In genomic region chr10:71703577-71703976, GRCh38 we compare ENCODE assay signal across 22 cellular contexts. TPM values are rescaled to one million over a fixed set of nuclear protein-coding genes. Genes with fewer than 3 reads are reported as not detected.
A peak's percentile ranks its signal among the peaks of the same experiment; 100 is the strongest.
DNase-seq lines count a peak whose midpoint lies in the region; ATAC-seq, FAIRE-seq and TF ChIP-seq lines count a peak whose summit lies in the region.
"Had no signal": no experiment of that assay in that cellular context is flagged by ENCODE, and none has a peak within 500 bp of the region (broad histone marks: within the 10 kb centered on the region; RNA-seq: fewer than 3 reads in every experiment).

No MANE protein-coding gene starts in this region.

- no TSS peak for BruUV-seq in HepG2 (replicated peaks; lab: Mats Ljungman, UMichigan)
- BruUV-seq in HCT116 (replicated peaks; lab: Mats Ljungman, UMichigan): no TSS peak
- BruUV-seq in K562 (replicated peaks; lab: Mats Ljungman, UMichigan): no TSS peak

- WGBS in HepG2 (ENCODE audit: low lambda C conversion rate): 36% methylated on average over 9 of the region's 11 CpGs
- WGBS in right lobe of liver (ENCODE audit: insufficient coverage, low coverage, low lambda C conversion rate, missing lambda C conversion rate): 87% methylated on average over 4 of the region's 11 CpGs
- WGBS in K562 (ENCODE audit: insufficient coverage, low coverage, missing lambda C conversion rate): 33% methylated on average over 11 of the region's 11 CpGs

- H3K27me3 Mint-ChIP-seq in WTC11 (ENCODE audit: low read depth): no peaks in the 10 kb centered on the region; the same call in 1 of the 2 replicates
- H3K27me3 Mint-ChIP-seq: B cell had no signal

- H3K9me2 ChIP-seq in HCT116 (ENCODE audit: insufficient read depth): no peaks in the 10 kb centered on the region

- in situ Hi-C loops in HepG2 (cut with HindIII; ENCODE audit: extremely low pct_ligation_motif_present, low pct_unique_long_range_greater_than_20kb) (loop anchor here (5.0 kb wide), 1 partner anchor 396 kb away; no protein-coding TSS in a partner anchor), K562 (cut with MboI) (loop anchor here (5.0 to 10.0 kb wide), 2 partner anchors 319 to 391 kb away; no protein-coding TSS in a partner anchor)

- CTCF ChIA-PET in HepG2 (lab: Yijun Ruan, JAX; ENCODE audit: low intra/inter-chr PET ratio, low total read pairs) (no interaction called here), HCT116 (lab: Charles Lee) (no interaction called here), K562 (lab: Yijun Ruan, JAX; ENCODE audit: low intra/inter-chr PET ratio) (interaction anchor here (0.7 to 1.2 kb wide), 2 partner anchors 109 to 193 kb away, joined by 4 read pairs; no protein-coding TSS in a partner anchor), WTC11 (lab: Charles Lee) (no interaction called here)

- no peak overlapping the region for H3K4me3 ChIP-seq in HepG2 (replicated peaks in 1 of 3; ENCODE audit: insufficient read depth in 1 of 3, low read depth in 2 of 3, low read length in 3 of 3)
- no peak overlapping the region for H3K4me3 ChIP-seq in right lobe of liver
- H3K4me3 ChIP-seq in HCT116 (replicated peaks in 1 of 2; ENCODE audit: low read depth in 1 of 2, low read length in 2 of 2): no peak overlapping the region
- H3K4me3 ChIP-seq in K562: no peak overlapping the region
- H3K4me3 ChIP-seq in coronary artery: no peak overlapping the region
- H3K4me3 ChIP-seq: HAP-1 had no signal

- no peaks in the 10 kb centered on the region for H3K9me1 ChIP-seq in K562 (ENCODE audit: control insufficient read depth, insufficient read depth, low read length)

- TF ChIP-seq POLR2A in HepG2 (IDR thresholded peaks at IDR 0.05; ENCODE audit: insufficient read depth in 1 of 2, low read depth in 2 of 2, low read length in 2 of 2) (no peak), right lobe of liver (IDR thresholded peaks at IDR 0.05) (no peak), HCT116 (IDR thresholded peaks at IDR 0.05; ENCODE audit: borderline replicate concordance, extremely low read depth, insufficient read depth, insufficient read length) (no peak), K562 (conservative IDR thresholded peaks at IDR 0.05) (no peak)

- no peaks in the 10 kb centered on the region for H3K36me3 Mint-ChIP-seq in WTC11
- H3K36me3 Mint-ChIP-seq: CD8-positive, alpha-beta T cell had no signal

- no peak overlapping the region for H3K4me2 ChIP-seq in HepG2 (ENCODE audit: low read depth, low read length)
- H3K4me2 ChIP-seq in HCT116 (ENCODE audit: low read length): no peak overlapping the region
- no peak overlapping the region for H3K4me2 ChIP-seq in K562 (ENCODE audit: insufficient read depth, low read length)

- H4K20me1 ChIP-seq in HepG2 (ENCODE audit: insufficient read depth, low read length): no peaks in the 10 kb centered on the region
- no peaks in the 10 kb centered on the region for H4K20me1 ChIP-seq in HCT116 (ENCODE audit: insufficient read depth)
- no peaks in the 10 kb centered on the region for H4K20me1 ChIP-seq in K562 (replicated peaks; ENCODE audit: control insufficient read depth, insufficient read depth, low read length)

- POLR2A ChIA-PET in HepG2 (lab: Yijun Ruan, JAX): no interaction called here
- POLR2A ChIA-PET in HCT116 (lab: Charles Lee): no interaction called here
- POLR2A ChIA-PET in K562 (lab: Yijun Ruan, JAX): interaction anchor here (0.6 kb wide), 1 partner anchor 182 kb away, joined by 4 read pairs; no protein-coding TSS in a partner anchor
- POLR2A ChIA-PET in WTC11 (lab: Charles Lee): no interaction called here

- H3K9ac ChIP-seq in HepG2 (ENCODE audit: insufficient read depth, low read depth, low read length): no peak overlapping the region
- no peak overlapping the region for H3K9ac ChIP-seq in HCT116 (ENCODE audit: low read length)
- H3K9ac ChIP-seq in K562 (ENCODE audit: insufficient read depth in 1 of 2, low read depth in 2 of 2, low read length in 2 of 2): peak overlapping the region in 1 of 2 experiments; percentile 5; a peak in 1 of 4 replicates

- H3K4me1 ChIP-seq in HepG2 (ENCODE audit: insufficient read depth, low read length): no peaks in the 10 kb centered on the region
- peaks cover 0 to 3% (median 0%) of the 10 kb centered on the region in 4 donors for H3K4me1 ChIP-seq in right lobe of liver
- H3K4me1 ChIP-seq in HCT116 (ENCODE audit: control insufficient read depth in 1 of 2, insufficient read depth in 2 of 2, low read length in 2 of 2): 0 out of 4 replicates have a peak, but pooled peaks cover 0 to 2% of the 10 kb centered on the region in 2 experiments
- H3K4me1 ChIP-seq in K562 (replicated peaks in 1 of 2; ENCODE audit: control insufficient read depth in 2 of 2, insufficient read depth in 2 of 2, low read length in 2 of 2): peaks cover 4 to 46% of the 10 kb centered on the region in 2 experiments; a peak in 4 of 5 replicates
- H3K4me1 ChIP-seq: HAP-1 had no signal

- FAIRE-seq in HepG2 (lab: Jason Lieb, UNC) (no peak), K562 (lab: Jason Lieb, UNC) (no peak)
- FAIRE-seq: D721Med, GM19239, H1, HTR-8/SVneo had no signal

- intact Hi-C loops in HepG2 (cut with micrococcal nuclease; ENCODE audit: unreplicated experiment): no loop called here
- intact Hi-C loops in right lobe of liver (cut with DNase I): loop anchor here (5.0 to 10.0 kb wide), 4 partner anchors 309 to 399 kb away; partner anchors contain the start of genes CDH23 (in 1 of the 2) and SLC29A3 (in 1 of the 2)
- intact Hi-C loops in HCT116 (cut with micrococcal nuclease): no loop called here
- intact Hi-C loops in K562 (cut with micrococcal nuclease): loop anchor here (10.0 kb wide), 1 partner anchor 191 kb away; no protein-coding TSS in a partner anchor

- DNase-seq in HepG2 (ENCODE audit: low spot score): no peak
- no peak for DNase-seq in right lobe of liver
- no peak for DNase-seq in HCT116 (ENCODE audit: low read depth, low spot score)
- DNase-seq in K562 (ENCODE audit: extremely low read depth in 1 of 4, low spot score in 3 of 4): no peak
- DNase-seq in coronary artery (ENCODE audit: low spot score): no peak
- no peak for DNase-seq in C1 segment of cervical spinal cord (lab: John Stamatoyannopoulos, UW)
- no peak for DNase-seq in WTC11 (ENCODE audit: low spot score)
- DNase-seq: ACHN; CD8-positive, alpha-beta T cell; COR-L47; DMS153; DMS79 treated with DMSO at 0.1 percent for 48 hours; GDM1; HFFc6 had no signal

- RAD21 ChIA-PET in HCT116 (lab: Charles Lee; ENCODE audit: low non-redundant PET in 1 of 2, low total read pairs in 2 of 2, uncharacterized antibody in 2 of 2, unreplicated experiment in 2 of 2): no interaction called here

- no peaks in the 10 kb centered on the region for H3K36me3 ChIP-seq in HepG2 (replicated peaks in 1 of 2; ENCODE audit: control insufficient read depth in 1 of 2, insufficient read depth in 2 of 2, low read length in 2 of 2)
- no peaks in the 10 kb centered on the region for H3K36me3 ChIP-seq in right lobe of liver
- no peaks in the 10 kb centered on the region for H3K36me3 ChIP-seq in HCT116 (ENCODE audit: control insufficient read depth in 1 of 2, insufficient read depth in 2 of 2, low read length in 2 of 2)
- no peaks in the 10 kb centered on the region for H3K36me3 ChIP-seq in K562 (ENCODE audit: control insufficient read depth, insufficient read depth, low read length)
- H3K36me3 ChIP-seq: HAP-1 had no signal

- no peak for TF ChIP-seq RAD21 in HepG2 (CRISPR knock-in tag; IDR thresholded peaks at IDR 0.05)
- TF ChIP-seq RAD21 in HCT116 (IDR thresholded peaks at IDR 0.05; ENCODE audit: low read depth): peak; percentile 32
- TF ChIP-seq RAD21 in K562 (CRISPR knock-in tag; conservative IDR thresholded peaks at IDR 0.05 in 1 of 2, IDR thresholded peaks at IDR 0.05 in 1 of 2): peak; percentile 71 to 73

- H3K79me2 ChIP-seq in HepG2 (ENCODE audit: insufficient read depth, low read length) (no peaks in the 10 kb centered on the region), HCT116 (ENCODE audit: insufficient read depth, low read length) (no peaks in the 10 kb centered on the region), K562 (ENCODE audit: control insufficient read depth, insufficient read depth, low read length) (no peaks in the 10 kb centered on the region)

- peak; percentile 44 for TF ChIP-seq CTCF in HepG2 (CRISPR knock-in tag; IDR thresholded peaks at IDR 0.05)
- TF ChIP-seq CTCF in right lobe of liver (IDR thresholded peaks at IDR 0.05): no peak
- 0 out of 6 replicates have a peak, but pooled peaks of 1 of the 3 experiments have one; percentile 11 for TF ChIP-seq CTCF in HCT116 (IDR thresholded peaks at IDR 0.05 in 2 of 3, conservative IDR thresholded peaks at IDR 0.05 in 1 of 3; ENCODE audit: borderline replicate concordance in 1 of 3, insufficient read depth in 1 of 3, low read depth in 2 of 3, low read length in 2 of 3)
- TF ChIP-seq CTCF in K562 (IDR thresholded peaks at IDR 0.05 in 2 of 3, conservative IDR thresholded peaks at IDR 0.05 in 1 of 3; ENCODE audit: insufficient read depth in 2 of 3, low read depth in 1 of 3, low read length in 3 of 3): peak; percentile 20 to 53 (median 51); a peak in 4 of 6 replicates
- no peak for TF ChIP-seq CTCF in coronary artery (IDR thresholded peaks at IDR 0.05)
- TF ChIP-seq CTCF in WTC11 (IDR thresholded peaks at IDR 0.05): no peak

- no peaks in the 10 kb centered on the region for H3K4me1 Mint-ChIP-seq in WTC11

- H3K4me3 Mint-ChIP-seq in WTC11: no peak overlapping the region
- H3K4me3 Mint-ChIP-seq: B cell; CD8-positive, alpha-beta T cell; HFFc6 had no signal

- H3K27ac ChIP-seq in HepG2 (ENCODE audit: extremely low read length, insufficient read depth, low read length) (no peak overlapping the region), right lobe of liver (no peak overlapping the region), HCT116 (ENCODE audit: low read depth, low read length) (no peak overlapping the region), K562 (ENCODE audit: extremely low read depth, low read depth, low read length) (no peak overlapping the region), coronary artery (no peak overlapping the region)
- H3K27ac ChIP-seq: C4-2B had no signal

- H3K27me3 ChIP-seq in HepG2 (ENCODE audit: control insufficient read depth in 1 of 2, insufficient read depth in 2 of 2, low read length in 2 of 2): peaks cover 1 to 34% of the 10 kb centered on the region in 2 experiments; a peak in 2 of 5 replicates
- no peaks in the 10 kb centered on the region for H3K27me3 ChIP-seq in right lobe of liver
- no peaks in the 10 kb centered on the region for H3K27me3 ChIP-seq in HCT116 (ENCODE audit: insufficient read depth, low read length)
- H3K27me3 ChIP-seq in K562 (ENCODE audit: control insufficient read depth in 2 of 2, insufficient read depth in 2 of 2, low read length in 2 of 2): no peaks in the 10 kb centered on the region

- H2AFZ ChIP-seq in HepG2 (ENCODE audit: low read length) (no peak overlapping the region), HCT116 (ENCODE audit: low read depth, low read length, poor library complexity, severe bottlenecking) (no peak overlapping the region), K562 (ENCODE audit: low read depth, low read length) (no peak overlapping the region)

- ATAC-seq in HepG2: no peak
- no peak for ATAC-seq in right lobe of liver
- ATAC-seq in HCT116: no peak
- no peak for ATAC-seq in K562
- ATAC-seq in WTC11: no peak
- ATAC-seq: CD8-positive, alpha-beta T cell had no signal

- H3K9me3 Mint-ChIP-seq in WTC11: no peaks in the 10 kb centered on the region
- H3K9me3 Mint-ChIP-seq: CD8-positive, alpha-beta T cell; HFFc6 had no signal

- TF ChIP-seq EP300 in HepG2 (IDR thresholded peaks at IDR 0.05; ENCODE audit: low read depth in 2 of 2, low read length in 2 of 2) (no peak), HepG2 (CRISPR knock-in tag; IDR thresholded peaks at IDR 0.05; ENCODE audit: borderline replicate concordance) (no peak), K562 (IDR thresholded peaks at IDR 0.05; ENCODE audit: low read length) (no peak)

- H3K27ac Mint-ChIP-seq in WTC11: no peak overlapping the region
- H3K27ac Mint-ChIP-seq: B cell; CD8-positive, alpha-beta T cell; HFFc6 had no signal

- H3K9me3 ChIP-seq in HepG2 (ENCODE audit: low read length): no peaks in the 10 kb centered on the region
- no peaks in the 10 kb centered on the region for H3K9me3 ChIP-seq in right lobe of liver
- H3K9me3 ChIP-seq in HCT116 (ENCODE audit: control insufficient read depth in 1 of 2, insufficient read depth in 1 of 2, low read depth in 1 of 2, low read length in 2 of 2): no peaks in the 10 kb centered on the region
- no peaks in the 10 kb centered on the region for H3K9me3 ChIP-seq in K562 (replicated peaks; ENCODE audit: control insufficient read depth, insufficient read depth, low read depth, low read length)
- H3K9me3 ChIP-seq: HAP-1 had no signal

RNA-seq across cellular contexts. Expression of gene C10orf105, which starts 16.0 kb away (rescaled TPM):
- total RNA-seq in HepG2 (2016; rRNA removed; fragmentation: Illumina TruSeq; extraction: Trizol) (not detected in 2 replicates), right lobe of liver (under 1 TPM in 1 of 6 experiments, not detected in 5; 0.05 TPM), HCT116 (2021; ENCODE audit: unreplicated experiment) (not detected), K562 (2014; rRNA removed) (not detected in 2 replicates), K562 (2014; rRNA removed; fragmentation: Illumina TruSeq; extraction: Trizol) (0.03 and 0.04 TPM in 2 replicates), K562 (2015; rRNA removed; fragmentation: Illumina TruSeq; extraction: Trizol) (0.15 and 0.25 TPM in 2 replicates), K562 (2021) (0.09 TPM in 2 replicates), WTC11 (2021) (0.48 to 0.99 TPM (median 0.85 TPM) in 3 replicates)
- total RNA-seq in HepG2 (2016; cell fraction: cytosol; rRNA removed; fragmentation: Illumina TruSeq; extraction: Trizol; ENCODE audit: low read depth): not detected in 2 replicates
- not detected in 2 replicates for total RNA-seq in HepG2 (2016; cell fraction: insoluble cytoplasmic fraction; rRNA removed; fragmentation: Illumina TruSeq; extraction: Trizol)
- total RNA-seq in HepG2 (2016; cell fraction: membrane; rRNA removed; fragmentation: Illumina TruSeq; extraction: Trizol): not detected in 2 replicates
- not detected in 2 replicates for total RNA-seq in HepG2 (2016; cell fraction: nucleus; rRNA removed; fragmentation: Illumina TruSeq; extraction: Trizol)
- polyA plus RNA-seq in HepG2 (2011; rRNA removed) (not detected in 2 replicates), K562 (2011; rRNA removed) (0.04 TPM in 2 replicates), K562 (2014; fragmentation: Illumina TruSeq; extraction: Trizol) (0.03 and 0.07 TPM in 2 replicates), K562 (2014; fragmentation: Nextera tagmentation; extraction: Ambion mirVana) (not detected), K562 (2014; rRNA removed) (0.04 and 0.11 TPM in 2 replicates)
- polyA plus RNA-seq in HepG2 (2011; cell fraction: cytosol; rRNA removed): not detected in 2 replicates
- polyA plus RNA-seq in HepG2 (2011; cell fraction: nucleus; rRNA removed): not detected in 2 replicates
- polyA plus RNA-seq in HepG2 (2012): not detected in 2 replicates
- polyA plus RNA-seq in HepG2 (2016; cell fraction: cytosol; fragmentation: Illumina TruSeq; extraction: Trizol; ENCODE audit: low read depth): not detected in 2 replicates
- polyA plus RNA-seq in HepG2 (2016; cell fraction: insoluble cytoplasmic fraction; fragmentation: Illumina TruSeq; extraction: Trizol; ENCODE audit: low read depth): not detected in 2 replicates
- not detected in 2 replicates for polyA plus RNA-seq in HepG2 (2016; cell fraction: membrane; fragmentation: Illumina TruSeq; extraction: Trizol; ENCODE audit: low read depth)
- not detected in 2 replicates for polyA plus RNA-seq in HepG2 (2016; cell fraction: nucleus; fragmentation: Illumina TruSeq; extraction: Trizol; ENCODE audit: insufficient read depth, low read depth)
- polyA minus RNA-seq in HepG2 (2011; rRNA and poly(A)+ RNA removed; ENCODE audit: low replicate concordance): not detected in 2 replicates
- not detected in 2 replicates for polyA minus RNA-seq in HepG2 (2011; cell fraction: cytosol; rRNA and poly(A)+ RNA removed)
- polyA minus RNA-seq in HepG2 (2011; cell fraction: nucleus; rRNA and poly(A)+ RNA removed): not detected in 2 replicates
- 0.04 TPM in 1 of 2 replicates, not detected in the other for polyA plus RNA-seq in HCT116 (2012)
- 0.09 TPM in 1 of 2 replicates, not detected in the other for total RNA-seq in K562 (2011; cell fraction: chromatin; rRNA removed; ENCODE audit: low replicate concordance)
- total RNA-seq in K562 (2011; cell fraction: nucleolus; rRNA removed): 0.17 TPM in 1 of 2 replicates, not detected in the other
- total RNA-seq in K562 (2011; cell fraction: nucleoplasm; rRNA removed): not detected in 2 replicates
- 0.01 and 0.12 TPM in 2 replicates for polyA plus RNA-seq in K562 (2011; cell fraction: cytosol; rRNA removed)
- polyA plus RNA-seq in K562 (2011; cell fraction: nucleus; rRNA removed): 0.10 TPM in 1 of 2 replicates, not detected in the other
- 0.40 and 0.58 TPM in 2 replicates for polyA plus RNA-seq in K562 (2012)
- 0.18 TPM in 1 of 2 replicates, not detected in the other for polyA minus RNA-seq in K562 (2011; rRNA and poly(A)+ RNA removed)
- polyA minus RNA-seq in K562 (2011; cell fraction: cytosol; rRNA and poly(A)+ RNA removed): 0.19 TPM in 1 of 2 replicates, not detected in the other
- polyA minus RNA-seq in K562 (2011; cell fraction: nucleus; rRNA and poly(A)+ RNA removed): under 0.01 and 0.11 TPM in 2 replicates
- total RNA-seq: A172, B cell, HFFc6 had no signal

Comparison
In these comparisons a context has a peak if more than half of its experiments do, and no peak if none do; other contexts are left out.
1. CTCF ChIP-seq: peak in HepG2 (single experiment) and K562 (3 of 3); none in right lobe of liver (0 of 4), coronary artery (single experiment) and WTC11 (single experiment).
2. intact Hi-C loops: an anchor here in right lobe of liver (5.0 to 10.0 kb wide) and K562 (10.0 kb wide); none called in HepG2 and HCT116.
3. Of the 241 proteins assayed by ChIP-seq in both HepG2 and K562: peak only in HepG2: none; only in K562: RAD21 and SMC3; in both: CTCF and STAG1; in neither: 237.